In genomic region chr11:47425611-47426010, GRCh38 we compare ENCODE assay signal across 8 cellular contexts. TPM values are rescaled to one million over a fixed set of nuclear protein-coding genes. Genes with fewer than 3 reads are reported as not detected.
DNase-seq lines count a peak whose midpoint lies in the region; ATAC-seq and TF ChIP-seq lines count a peak whose summit lies in the region.

No MANE protein-coding gene starts in this region.

- H3K4me2 ChIP-seq in mesenchymal stem cell (ENCODE audit: low read length, poor library complexity, severe bottlenecking) = peak overlapping the region; percentile 86

- H3K4me3 ChIP-seq in heart right ventricle (peak overlapping the region; percentile 55 to 99 (median 88)), brain microvascular endothelial cell (ENCODE audit: low read depth, low read length) (peak overlapping the region; percentile 98), mesenchymal stem cell (ENCODE audit: insufficient read depth in 1 of 2, low read depth in 1 of 2, low read length in 2 of 2) (peak overlapping the region; percentile 92 to 95), urinary bladder (ENCODE audit: low read depth, low read length) (peak overlapping the region; percentile 75)

- H2AK5ac ChIP-seq in mesenchymal stem cell (ENCODE audit: low read length, severe bottlenecking) = peak overlapping the region; percentile 50

- no peak overlapping the region for H3K23ac ChIP-seq in mesenchymal stem cell (ENCODE audit: low read length in 2 of 2)

- H2BK120ac ChIP-seq in mesenchymal stem cell (ENCODE audit: low read depth, low read length) = peak overlapping the region; percentile 89

- H3K36me3 ChIP-seq in heart right ventricle (peaks cover 0 to 46% (median 35%) of the 10 kb centered on the region in 9 donors), brain microvascular endothelial cell (replicated peaks) (peaks cover 30% of the 10 kb centered on the region), mesenchymal stem cell (ENCODE audit: control insufficient read depth in 1 of 2, insufficient read depth in 2 of 2, low read depth in 1 of 2, low read length in 2 of 2) (peaks cover 42 to 43% of the 10 kb centered on the region in 2 experiments), urinary bladder (ENCODE audit: insufficient read depth) (no peaks in the 10 kb centered on the region)

- in situ Hi-C loops in brain microvascular endothelial cell (cut with HindIII; ENCODE audit: low pct_ligation_motif_present, low sequenced_read_pairs) = no loop called here

- peak overlapping the region in 1 of 2 experiments; percentile 81 for H3K4ac ChIP-seq in mesenchymal stem cell (ENCODE audit: low read depth in 1 of 2, low read length in 2 of 2)

- 0 to 1% methylated on average over 14 of the region's 14 CpGs for WGBS in heart right ventricle, 2 donors
- 0% methylated on average over 8 of the region's 14 CpGs for WGBS in mesenchymal stem cell
- WGBS in urinary bladder = under 1% methylated on average over 14 of the region's 14 CpGs

- H2BK5ac ChIP-seq in mesenchymal stem cell (ENCODE audit: low read depth, low read length, poor library complexity, severe bottlenecking) = no peak overlapping the region

- peaks cover 26% of the 10 kb centered on the region for H3K79me1 ChIP-seq in mesenchymal stem cell (replicated peaks; ENCODE audit: low read length, poor library complexity, severe bottlenecking)

- peak overlapping the region; percentile 99 for H3K9ac ChIP-seq in mesenchymal stem cell (ENCODE audit: low read length)

- no peak overlapping the region for H2BK12ac ChIP-seq in mesenchymal stem cell (ENCODE audit: low read length in 2 of 2)

- H4K91ac ChIP-seq in mesenchymal stem cell (ENCODE audit: low read length) = no peak overlapping the region

- H4K8ac ChIP-seq in mesenchymal stem cell (ENCODE audit: low read length) = no peak overlapping the region

- peak overlapping the region in 1 of 2 experiments; percentile 39 for H3K14ac ChIP-seq in mesenchymal stem cell (ENCODE audit: low read length in 2 of 2)

- H3K4me1 ChIP-seq in heart right ventricle (peaks cover 11 to 21% (median 16%) of the 10 kb centered on the region in 9 donors), mesenchymal stem cell (ENCODE audit: control insufficient read depth, insufficient read depth, low read depth, low read length) (peaks cover 12% of the 10 kb centered on the region), urinary bladder (ENCODE audit: insufficient read depth) (no peaks in the 10 kb centered on the region)

- H2AFZ ChIP-seq in mesenchymal stem cell (ENCODE audit: low read depth, low read length) = no peak overlapping the region

- ATAC-seq in heart right ventricle = peak in 1 of 8 donors; percentile 3
- ATAC-seq in Right ventricle myocardium superior (ENCODE audit: poor library complexity) = no peak
- no peak for ATAC-seq in GM18870 (IDR thresholded peaks at IDR 0.05; ENCODE audit: unreplicated experiment)

- no peak overlapping the region for H2BK15ac ChIP-seq in mesenchymal stem cell (ENCODE audit: low read depth, poor library complexity, severe bottlenecking)

- TF ChIP-seq CTCF in heart right ventricle (IDR thresholded peaks at IDR 0.05) (no peak), brain microvascular endothelial cell (IDR thresholded peaks at IDR 0.05; ENCODE audit: low read depth, low read length, missing control alignments) (no peak)

- no peak for DNase-seq in heart right ventricle
- no peak for DNase-seq in Right ventricle myocardium superior
- no peak for DNase-seq in brain microvascular endothelial cell
- DNase-seq in mesenchymal stem cell = no peak
- DNase-seq in SIG-M5 (lab: John Stamatoyannopoulos, UW) = no peak
- DNase-seq in NCI-H524 treated with DMSO at 0.1 percent for 48 hours (lab: John Stamatoyannopoulos, UW) = no peak

- intact Hi-C loops in heart right ventricle (cut with DNase I) (loop anchor here in 3 of 10 donors (1.0 to 2.0 kb wide), 2 partner anchors 17 kb away; partner anchors contain the start of gene SLC39A13 (in 3 of the 3)), Right ventricle myocardium superior (cut with DNase I) (no loop called here)

- no peaks in the 10 kb centered on the region for H3K27me3 ChIP-seq in heart right ventricle
- no peaks in the 10 kb centered on the region for H3K27me3 ChIP-seq in brain microvascular endothelial cell (replicated peaks)
- H3K27me3 ChIP-seq in mesenchymal stem cell (ENCODE audit: control insufficient read depth in 1 of 2, insufficient read depth in 1 of 2, low read length in 2 of 2) = no peaks in the 10 kb centered on the region

- H3K18ac ChIP-seq in mesenchymal stem cell (ENCODE audit: low read depth in 1 of 2, low read length in 2 of 2) = peak overlapping the region in 1 of 2 experiments; percentile 52

- H3K27ac ChIP-seq in heart right ventricle (peak overlapping the region; percentile 74 to 98 (median 92)), brain microvascular endothelial cell (peak overlapping the region; percentile 99), mesenchymal stem cell (ENCODE audit: low read length, poor library complexity, severe bottlenecking) (peak overlapping the region; percentile 92), urinary bladder (ENCODE audit: low read depth) (no peak overlapping the region)

- no peaks in the 10 kb centered on the region for H3K9me3 ChIP-seq in heart right ventricle
- no peaks in the 10 kb centered on the region for H3K9me3 ChIP-seq in mesenchymal stem cell (ENCODE audit: control insufficient read depth, low read length)

RNA-seq across cellular contexts. Expression of gene PSMC3, which starts 0.6 kb away (rescaled TPM):
- total RNA-seq in heart right ventricle (100 to 1,000 TPM; 129 to 171 (median 140) TPM), Right ventricle myocardium superior (166 TPM), urinary bladder (60.1 TPM)
- polyA plus RNA-seq in heart right ventricle (100 to 1,000 TPM; 184 to 272 TPM), urinary bladder (177 TPM)
- polyA plus RNA-seq in mesenchymal stem cell (2013, experiment 1 of 2) = 95.6 TPM
- polyA plus RNA-seq in mesenchymal stem cell (2013, experiment 2 of 2) = 95.8 TPM

RNA-seq across cellular contexts. Expression of gene SLC39A13, which starts 17.2 kb away (rescaled TPM):
- total RNA-seq in heart right ventricle (10 to 100 TPM; 31.1 to 54.5 (median 40.8) TPM), Right ventricle myocardium superior (34.5 TPM), urinary bladder (30.3 TPM)
- polyA plus RNA-seq in heart right ventricle (10 to 100 TPM; 62.3 to 86.4 TPM), urinary bladder (73.9 TPM)
- 89.2 TPM for polyA plus RNA-seq in mesenchymal stem cell (2013, experiment 1 of 2)
- polyA plus RNA-seq in mesenchymal stem cell (2013, experiment 2 of 2) = 88.7 TPM

RNA-seq across cellular contexts. Expression of gene RAPSN, which starts 23.3 kb away (rescaled TPM):
- total RNA-seq in heart right ventricle (10 to 100 TPM in 1 of 10 donors, 1 to 10 TPM in 9; 2.9 to 10.2 (median 4.0) TPM), Right ventricle myocardium superior (6.7 TPM), urinary bladder (3.0 TPM)
- polyA plus RNA-seq in heart right ventricle (1 to 10 TPM in 1 of 2 donors, under 1 TPM in 1; 0.33 to 6.2 TPM), urinary bladder (0.05 TPM)
- 0.32 TPM for polyA plus RNA-seq in mesenchymal stem cell (2013, experiment 1 of 2)
- 0.16 TPM for polyA plus RNA-seq in mesenchymal stem cell (2013, experiment 2 of 2)

RNA-seq across cellular contexts. Expression of gene SPI1, which starts 47.3 kb away (rescaled TPM):
- total RNA-seq in heart right ventricle (10 to 100 TPM in 3 of 10 donors, 1 to 10 TPM in 7; 3.4 to 38.9 (median 6.7) TPM), Right ventricle myocardium superior (11.1 TPM), urinary bladder (5.2 TPM)
- polyA plus RNA-seq in heart right ventricle (10 to 100 TPM in 1 of 2 donors, 1 to 10 TPM in 1; 6.7 to 10.2 TPM), urinary bladder (21.0 TPM)
- not detected for polyA plus RNA-seq in mesenchymal stem cell (2013, experiment 1 of 2)
- not detected for polyA plus RNA-seq in mesenchymal stem cell (2013, experiment 2 of 2)
